ENCODE assay signal across 8 cellular contexts in genomic region chr4:129095811-129096454, GRCh38. TPM values are rescaled to one million over a fixed set of nuclear protein-coding genes. Genes with fewer than 3 reads are reported as not detected.
A peak's percentile ranks its signal among the peaks of the same experiment; 100 is the strongest.
DNase-seq lines count a peak whose midpoint lies in the region; ATAC-seq and TF ChIP-seq lines count a peak whose summit lies in the region.

C4orf33 (plus strand) TSS chr4:129096152; CDS start chr4:129102611, 6,459 bp downstream.

- no peaks in the 10 kb centered on the region for H3K27me3 Mint-ChIP-seq in CD4-positive, alpha-beta T cell
- no peaks in the 10 kb centered on the region for H3K27me3 Mint-ChIP-seq in activated T-cell treated with anti-CD3 and anti-CD28 coated beads, Interleukin-2, amount 50 U/mL, for 72 hours (ENCODE audit: low read depth)
- no peaks in the 10 kb centered on the region for H3K27me3 Mint-ChIP-seq in naive thymus-derived CD8-positive, alpha-beta T cell

- peak; percentile 47 to 72 (median 63) for DNase-seq in CD4-positive, alpha-beta T cell
- DNase-seq in Panc1 (ENCODE audit: low read depth, low spot score) (peak; percentile 67), fibroblast of gingiva (ENCODE audit: low read depth) (peak; percentile 57)
- peak; percentile 81 to 83 for DNase-seq in activated T-cell treated with anti-CD3 and anti-CD28 coated beads, Interleukin-2, amount 50 U/mL, for 72 hours
- peak; percentile 49 to 86 (median 70) for DNase-seq in naive thymus-derived CD8-positive, alpha-beta T cell
- DNase-seq in stimulated activated naive CD4-positive, alpha-beta T cell (lab: John Stamatoyannopoulos, UW): peak; percentile 37 to 74 (median 62)

- H3K4me3 ChIP-seq in Panc1 (ENCODE audit: low read depth in 2 of 2, low read length in 2 of 2): peak within 1 kb of the TSS; percentile 78 to 90

- peak within 1 kb of the TSS; percentile 92 for H3K27ac Mint-ChIP-seq in CD4-positive, alpha-beta T cell
- H3K27ac Mint-ChIP-seq in activated T-cell treated with anti-CD3 and anti-CD28 coated beads, Interleukin-2, amount 50 U/mL, for 72 hours: peak within 1 kb of the TSS; percentile 95
- peak within 1 kb of the TSS; percentile 56 to 99 (median 95) for H3K27ac Mint-ChIP-seq in naive thymus-derived CD8-positive, alpha-beta T cell

- TF ChIP-seq CTCF in CD4-positive, alpha-beta T cell (IDR thresholded peaks at IDR 0.05): no peak
- TF ChIP-seq CTCF in Panc1 (IDR thresholded peaks at IDR 0.05): no peak

- peaks cover 5% of the 10 kb centered on the region for H3K36me3 Mint-ChIP-seq in CD4-positive, alpha-beta T cell (ENCODE audit: low read depth)
- H3K36me3 Mint-ChIP-seq in activated T-cell treated with anti-CD3 and anti-CD28 coated beads, Interleukin-2, amount 50 U/mL, for 72 hours (ENCODE audit: insufficient read depth in 2 of 2): peaks cover 0 to 2% of the 10 kb centered on the region in 2 donors
- H3K36me3 Mint-ChIP-seq in naive thymus-derived CD8-positive, alpha-beta T cell: no peaks in the 10 kb centered on the region

- no TSS peak for BruUV-seq in Panc1 (replicated peaks; lab: Mats Ljungman, UMichigan)

- H3K9me3 Mint-ChIP-seq in CD4-positive, alpha-beta T cell: no peaks in the 10 kb centered on the region
- H3K9me3 Mint-ChIP-seq in activated T-cell treated with anti-CD3 and anti-CD28 coated beads, Interleukin-2, amount 50 U/mL, for 72 hours: no peaks in the 10 kb centered on the region
- no peaks in the 10 kb centered on the region for H3K9me3 Mint-ChIP-seq in naive thymus-derived CD8-positive, alpha-beta T cell

- H3K27me3 ChIP-seq in CD4-positive, alpha-beta T cell (ENCODE audit: control insufficient read depth, insufficient read depth, low read length): no peaks in the 10 kb centered on the region
- no peaks in the 10 kb centered on the region for H3K27me3 ChIP-seq in Panc1 (ENCODE audit: control insufficient read depth, insufficient read depth, low read length)

- peak within 1 kb of the TSS; percentile 94 for H3K4me3 Mint-ChIP-seq in CD4-positive, alpha-beta T cell
- H3K4me3 Mint-ChIP-seq in activated T-cell treated with anti-CD3 and anti-CD28 coated beads, Interleukin-2, amount 50 U/mL, for 72 hours: peak within 1 kb of the TSS; percentile 91 to 98
- H3K4me3 Mint-ChIP-seq in naive thymus-derived CD8-positive, alpha-beta T cell: peak within 1 kb of the TSS in 9 of 10 donors; percentile 66 to 96 (median 92)

- peaks cover 30% of the 10 kb centered on the region for H3K4me1 Mint-ChIP-seq in CD4-positive, alpha-beta T cell (ENCODE audit: low read depth)
- H3K4me1 Mint-ChIP-seq in activated T-cell treated with anti-CD3 and anti-CD28 coated beads, Interleukin-2, amount 50 U/mL, for 72 hours (ENCODE audit: low read depth): peaks cover 37% of the 10 kb centered on the region
- H3K4me1 Mint-ChIP-seq in naive thymus-derived CD8-positive, alpha-beta T cell: peaks cover 8 to 46% (median 26%) of the 10 kb centered on the region in 4 donors

- H3K4me1 ChIP-seq in Panc1 (ENCODE audit: control insufficient read depth, insufficient read depth, low read length): peaks cover 8% of the 10 kb centered on the region; the same call in 1 of the 2 replicates

- intact Hi-C loops in CD4-positive, alpha-beta T cell (cut with DNase I, micrococcal nuclease): loop anchor here (5.0 to 10.0 kb wide), 5 partner anchors 51 to 1214 kb away; partner anchors contain the start of genes PGRMC2 (in 2 of the 2), ABHD18 (in 1 of the 2), MFSD8 (in 1 of the 2) and PLK4 (in 1 of the 2)
- intact Hi-C loops in Panc1 (cut with micrococcal nuclease; ENCODE audit: unreplicated experiment): no loop called here

- peak within 1 kb of the TSS; percentile 69 for H3K27ac ChIP-seq in CD4-positive, alpha-beta T cell (ENCODE audit: low read depth, low read length)
- peak within 1 kb of the TSS; percentile 93 for H3K27ac ChIP-seq in Panc1 (ENCODE audit: low read length)

- H3K9me3 ChIP-seq in CD4-positive, alpha-beta T cell (ENCODE audit: control insufficient read depth, low read length): no peaks in the 10 kb centered on the region
- no peaks in the 10 kb centered on the region for H3K9me3 ChIP-seq in Panc1 (ENCODE audit: control insufficient read depth, insufficient read depth, low read depth, low read length)

- in situ Hi-C loops in Panc1 (cut with HindIII; ENCODE audit: low pct_unique_long_range_greater_than_20kb, low sequenced_read_pairs): no loop called here

- POLR2A ChIA-PET in CD4-positive, alpha-beta T cell (lab: Charles Lee): interaction anchor here (1.2 to 1.8 kb wide), 3 partner anchors 53 to 1035 kb away, joined by 3 to 10 read pairs (median 6); partner anchors contain the start of gene LARP1B
- POLR2A ChIA-PET in Panc1 (lab: Charles Lee): no interaction called here
- POLR2A ChIA-PET in naive thymus-derived CD8-positive, alpha-beta T cell (lab: Charles Lee): interaction anchor here (0.7 to 1.3 kb wide), 2 partner anchors 8 to 284 kb away, joined by 3 to 5 read pairs; no protein-coding TSS in a partner anchor

- ATAC-seq in CD4-positive, alpha-beta T cell (ENCODE audit: poor library complexity): peak; percentile 41
- ATAC-seq in GM19372 (IDR thresholded peaks at IDR 0.05; ENCODE audit: low read depth, unreplicated experiment) (peak; percentile 39), HG03521 (IDR thresholded peaks at IDR 0.05; ENCODE audit: unreplicated experiment) (peak; percentile 40), Panc1 (peak; percentile 79)
- peak; percentile 41 to 48 for ATAC-seq in activated T-cell treated with anti-CD3 and anti-CD28 coated beads, Interleukin-2, amount 50 U/mL, for 72 hours (replicated peaks in 1 of 2)
- peak; percentile 35 to 45 for ATAC-seq in naive thymus-derived CD8-positive, alpha-beta T cell

- CTCF ChIA-PET in CD4-positive, alpha-beta T cell (lab: Charles Lee): no interaction called here
- CTCF ChIA-PET in Panc1 (lab: Charles Lee): no interaction called here

- no peaks in the 10 kb centered on the region; the same call in 1 of the 2 replicates for H3K36me3 ChIP-seq in Panc1 (ENCODE audit: control insufficient read depth, insufficient read depth, low read length)

RNA-seq across cellular contexts. Expression of gene C4orf33, which starts in this region (rescaled TPM):
- 10 to 100 TPM in 1 of 2 experiments, 1 to 10 TPM in 1; 9.1 to 11.3 TPM for total RNA-seq in CD4-positive, alpha-beta T cell
- total RNA-seq in Panc1 (2021; ENCODE audit: unreplicated experiment): 11.4 TPM
- 3.9 TPM for polyA plus RNA-seq in Panc1 (2012; ENCODE audit: insufficient read length)
- 10 to 100 TPM; 22.1 to 26.8 TPM for total RNA-seq in activated T-cell treated with anti-CD3 and anti-CD28 coated beads, Interleukin-2, amount 50 U/mL, for 72 hours
- 1 to 10 TPM; 4.9 to 6.9 TPM for total RNA-seq in naive thymus-derived CD8-positive, alpha-beta T cell
- polyA plus RNA-seq in naive thymus-derived CD8-positive, alpha-beta T cell: 10 to 100 TPM in 1 of 3 donors, 1 to 10 TPM in 2; 7.5 to 11.8 (median 9.3) TPM

Comparison
In these comparisons a context has a peak if more than half of its experiments do, and no peak if none do; other contexts are left out.
1. Peak in every context shown above with its lines: DNase-seq, ATAC-seq, H3K4me3 ChIP-seq and H3K27ac ChIP-seq.